8 cellular contexts compared by ENCODE assay signal in the genomic region with DNA sequence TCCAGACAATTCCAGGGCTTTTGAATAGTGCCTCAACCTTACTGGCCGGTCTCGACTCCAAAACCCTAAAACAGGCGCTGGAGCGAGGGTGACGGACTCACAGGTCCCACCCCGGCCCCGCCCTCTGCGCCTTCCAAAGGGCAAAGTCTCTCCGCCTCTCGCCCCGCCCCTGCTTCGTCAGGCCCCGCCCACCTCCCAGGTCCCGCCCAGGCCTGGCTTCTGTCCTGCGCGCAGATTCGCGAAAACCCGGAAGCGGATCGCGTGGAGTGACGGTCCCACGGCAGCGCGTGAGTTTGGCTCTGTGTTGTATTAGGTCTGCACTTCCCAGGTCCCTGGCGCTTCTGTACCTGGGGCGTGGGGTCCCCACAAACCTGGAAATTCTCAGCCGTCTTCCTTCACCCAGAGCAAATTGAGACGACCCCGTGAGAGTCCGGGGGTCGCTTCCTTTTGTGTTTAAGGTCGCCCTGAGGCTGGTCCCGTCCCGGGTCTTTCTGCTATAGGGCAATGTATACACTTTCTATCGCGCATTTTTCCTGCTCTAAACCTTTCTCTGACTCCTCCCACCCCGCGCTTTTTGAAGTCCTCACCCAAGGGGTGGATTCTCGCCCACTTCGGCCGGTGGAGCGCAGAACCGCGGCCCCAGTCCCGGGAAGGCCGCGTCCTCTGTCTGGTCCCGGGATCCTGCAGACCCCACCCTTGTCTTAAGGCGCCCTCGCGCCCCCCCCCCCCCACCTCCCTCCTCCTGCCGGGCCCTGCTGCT. TPM values are rescaled to one million over a fixed set of nuclear protein-coding genes. Genes with fewer than 3 reads are reported as not detected.
A peak's percentile ranks its signal among the peaks of the same experiment; 100 is the strongest.
DNase-seq lines count a peak whose midpoint lies in the region; ATAC-seq and TF ChIP-seq lines count a peak whose summit lies in the region.

A gene (plus strand): TSS at position 231 of the 760 bp plus-strand sequence. CDS start 16,090 bp downstream, outside the sequence.

- H3K9me2 ChIP-seq in OCI-LY1 (ENCODE audit: low read depth, low read length), result no peaks in the 10 kb centered on the region

- H3K27me3 ChIP-seq in OCI-LY1 (ENCODE audit: insufficient read depth, low read length), result no peaks in the 10 kb centered on the region
- H3K27me3 ChIP-seq in esophagus squamous epithelium, result peaks cover 0 to 11% (median 0%) of the 10 kb centered on the region in 4 donors

- H3K27ac ChIP-seq in OCI-LY1 (ENCODE audit: low read depth, low read length, poor library complexity, severe bottlenecking) (peak within 1 kb of the TSS; percentile 50), esophagus squamous epithelium (peak within 1 kb of the TSS; percentile 73 to 89 (median 84))

- H3K9ac ChIP-seq in OCI-LY1 (ENCODE audit: low read length), result peak within 1 kb of the TSS; percentile 78

- peaks cover 15% of the 10 kb centered on the region for H3K36me3 ChIP-seq in OCI-LY1 (ENCODE audit: insufficient read depth, low read length)
- peaks cover 0 to 17% (median 0%) of the 10 kb centered on the region in 3 donors for H3K36me3 ChIP-seq in esophagus squamous epithelium

- DNase-seq in AG09319 (ENCODE audit: extremely low read depth, low read depth), result peak; percentile 53
- peak; percentile 98 for DNase-seq in activated T-cell treated with anti-CD3 and anti-CD28 coated beads, Interleukin-2, amount 50 U/mL, for 4 hours
- peak; percentile 51 for DNase-seq in esophagus squamous epithelium (lab: John Stamatoyannopoulos, UW)
- DNase-seq in myocyte (ENCODE audit: low read depth), result peak; percentile 90
- peak; percentile 96 to 98 for DNase-seq in stimulated activated CD8-positive, alpha-beta memory T cell treated with anti-CD3 and anti-CD28 coated beads, Interleukin-7, amount 100 ng/mL, for 1 hour (ENCODE audit: low read depth in 2 of 2)

- peak; percentile 92 for ATAC-seq in HG03521 (IDR thresholded peaks at IDR 0.05; ENCODE audit: unreplicated experiment)
- peak; percentile 97 to 99 for ATAC-seq in activated T-cell treated with anti-CD3 and anti-CD28 coated beads, Interleukin-2, amount 50 U/mL, for 4 hours

- H3K4me3 Mint-ChIP-seq in activated T-cell treated with anti-CD3 and anti-CD28 coated beads, Interleukin-2, amount 50 U/mL, for 4 hours, result peak within 1 kb of the TSS; percentile 90

- H3K9me3 ChIP-seq in OCI-LY1 (ENCODE audit: low read length), result 0 out of 2 replicates have a peak, but pooled peaks cover 4% of the 10 kb centered on the region
- peaks cover 0 to 40% (median 2%) of the 10 kb centered on the region in 3 donors for H3K9me3 ChIP-seq in esophagus squamous epithelium

- H4K20me1 ChIP-seq in OCI-LY1 (ENCODE audit: insufficient read depth, low read length), result no peaks in the 10 kb centered on the region

- H3K79me2 ChIP-seq in OCI-LY1 (ENCODE audit: insufficient read depth, low read length), result no peaks in the 10 kb centered on the region

- WGBS in esophagus squamous epithelium, 2 donors, result 0% methylated on average over 19 to 31 of the region's 54 CpGs

- H3K4me3 ChIP-seq in OCI-LY1 (ENCODE audit: low read depth, low read length, poor library complexity, severe bottlenecking) (peak within 1 kb of the TSS; percentile 77), esophagus squamous epithelium (peak within 1 kb of the TSS; percentile 59 to 80 (median 69))

- H3K4me2 ChIP-seq in OCI-LY1 (ENCODE audit: low read length), result peak within 1 kb of the TSS; percentile 65

- peaks cover 25% of the 10 kb centered on the region for H3K4me1 Mint-ChIP-seq in activated T-cell treated with anti-CD3 and anti-CD28 coated beads, Interleukin-2, amount 50 U/mL, for 4 hours (ENCODE audit: low read depth)

- H3K36me3 Mint-ChIP-seq in activated T-cell treated with anti-CD3 and anti-CD28 coated beads, Interleukin-2, amount 50 U/mL, for 4 hours (ENCODE audit: insufficient read depth), result peaks cover 17% of the 10 kb centered on the region

- intact Hi-C loops in esophagus squamous epithelium (cut with DNase I), result no loop called here

- no peak within 1 kb of the TSS for H2AFZ ChIP-seq in OCI-LY1 (ENCODE audit: low read length)

- H3K9me3 Mint-ChIP-seq in activated T-cell treated with anti-CD3 and anti-CD28 coated beads, Interleukin-2, amount 50 U/mL, for 4 hours, result peaks cover 25% of the 10 kb centered on the region

- H3K4me1 ChIP-seq in OCI-LY1 (ENCODE audit: insufficient read depth, low read length, severe bottlenecking), result peaks cover 6% of the 10 kb centered on the region
- peaks cover 8 to 18% (median 12%) of the 10 kb centered on the region in 3 donors for H3K4me1 ChIP-seq in esophagus squamous epithelium

- H3F3A ChIP-seq in OCI-LY1 (ENCODE audit: insufficient read depth, low read length), result no peaks in the 10 kb centered on the region

- peak; percentile 73 for TF ChIP-seq POLR2A in GM19193 (IDR thresholded peaks at IDR 0.05; ENCODE audit: extremely low read depth, insufficient read depth, insufficient read length)
- TF ChIP-seq POLR2A in esophagus squamous epithelium (IDR thresholded peaks at IDR 0.05), result peak in 1 of 4 donors; percentile 34

- TF ChIP-seq CTCF in AG09319 (IDR thresholded peaks at IDR 0.05; ENCODE audit: low read depth, low read length), result no peak
- TF ChIP-seq CTCF in OCI-LY1 (IDR thresholded peaks at IDR 0.05; ENCODE audit: low read length), result no peak
- no peak for TF ChIP-seq CTCF in esophagus squamous epithelium (IDR thresholded peaks at IDR 0.05)

- H3K27me3 Mint-ChIP-seq in activated T-cell treated with anti-CD3 and anti-CD28 coated beads, Interleukin-2, amount 50 U/mL, for 4 hours (ENCODE audit: low read depth), result peaks cover 16% of the 10 kb centered on the region

RNA-seq across cellular contexts. Expression of the gene that starts here (rescaled TPM):
- total RNA-seq in activated T-cell treated with anti-CD3 and anti-CD28 coated beads, Interleukin-2, amount 50 U/mL, for 4 hours, result 1 to 10 TPM; 3.4 to 5.5 (median 4.6) TPM
- total RNA-seq in esophagus squamous epithelium, result 1 to 10 TPM; 1.2 to 3.2 (median 2.5) TPM
- 3.3 and 4.6 TPM in 2 replicates for total RNA-seq in myocyte
- polyA plus RNA-seq in myocyte (2012), result 1.2 TPM

Comparison
In these comparisons a context has a peak if more than half of its experiments do, and no peak if none do; other contexts are left out.
1. Peak in every context shown above with its lines: DNase-seq, ATAC-seq, H3K4me3 ChIP-seq and H3K27ac ChIP-seq.